Comparison of ENCODE assay signal across 1 cellular context in genomic region chr12:123232807-123233504, GRCh38.
A peak's percentile ranks its signal among the peaks of the same experiment; 100 is the strongest.
TF ChIP-seq lines count a peak whose summit lies in the region.

Gene MPHOSPH9 (minus strand): TSS chr12:123233141. CDS start chr12:123230364, 2,777 bp downstream.
Gene MTRFR (plus strand): TSS chr12:123233436. CDS start chr12:123253675, 20,239 bp downstream.

TF ChIP-seq in HepG2, 621 proteins besides CTCF, POLR2A, EP300 and RAD21 (continued from another document and continues in another):
- TF ChIP-seq AFF4 (CRISPR knock-in tag; IDR thresholded peaks at IDR 0.05) (0 out of 2 replicates have a peak, but pooled peaks have one; percentile 30), AGO1 (IDR thresholded peaks at IDR 0.05; ENCODE audit: low read depth, low read length, poor library complexity, severe bottlenecking) (no peak), ZSCAN9 (CRISPR knock-in tag; IDR thresholded peaks at IDR 0.05; ENCODE audit: borderline replicate concordance) (peak; percentile 39), MEF2D (CRISPR knock-in tag; IDR thresholded peaks at IDR 0.05) (peak; percentile 71), CENPX (CRISPR knock-in tag; IDR thresholded peaks at IDR 0.05) (no peak), USF2 (IDR thresholded peaks at IDR 0.05; ENCODE audit: low read depth, low read length) (peak; percentile 42; the same call in 1 of the 2 replicates), USF2 (CRISPR knock-in tag; IDR thresholded peaks at IDR 0.05; ENCODE audit: borderline replicate concordance) (peak; percentile 63), KDM4B (CRISPR knock-in tag; IDR thresholded peaks at IDR 0.05) (peak; percentile 60), ZNF878 (CRISPR knock-in tag; IDR thresholded peaks at IDR 0.05) (peak; percentile 91), PRDM10 (CRISPR knock-in tag; IDR thresholded peaks at IDR 0.05; ENCODE audit: low read depth) (no peak), KDM6A (CRISPR knock-in tag; IDR thresholded peaks at IDR 0.05; ENCODE audit: low read depth) (no peak), PITX1 (CRISPR knock-in tag; IDR thresholded peaks at IDR 0.05) (no peak), ZNF407 (CRISPR knock-in tag; IDR thresholded peaks at IDR 0.05; ENCODE audit: not compliant biosample characterization) (peak; percentile 86), NKX3-1 (CRISPR knock-in tag; IDR thresholded peaks at IDR 0.05) (peak; percentile 74; the same call in 1 of the 2 replicates), ZNF17 (CRISPR knock-in tag; IDR thresholded peaks at IDR 0.05) (no peak), POLR2AphosphoS5 (IDR thresholded peaks at IDR 0.05; ENCODE audit: low read depth, low read length) (peak; percentile 97), SMARCE1 (IDR thresholded peaks at IDR 0.05; ENCODE audit: borderline replicate concordance) (no peak), MXD4 (CRISPR knock-in tag; IDR thresholded peaks at IDR 0.05) (peak; percentile 86), ARHGAP35 (CRISPR knock-in tag; IDR thresholded peaks at IDR 0.05; ENCODE audit: borderline replicate concordance) (peak; percentile 76), ZNF512 (CRISPR knock-in tag; IDR thresholded peaks at IDR 0.05) (no peak), ZNF234 (CRISPR knock-in tag; conservative IDR thresholded peaks at IDR 0.05) (peak; percentile 85; the same call in 1 of the 2 replicates), BRCA1 (CRISPR knock-in tag; IDR thresholded peaks at IDR 0.05) (0 out of 2 replicates have a peak, but pooled peaks have one; percentile 50), GLMP (CRISPR knock-in tag; IDR thresholded peaks at IDR 0.05; ENCODE audit: borderline replicate concordance) (no peak), SRSF4 (IDR thresholded peaks at IDR 0.05; ENCODE audit: low read depth, low read length, poor library complexity, severe bottlenecking) (no peak), TBX2 (CRISPR knock-in tag; IDR thresholded peaks at IDR 0.05; ENCODE audit: borderline replicate concordance) (peak; percentile 71), ZNF367 (CRISPR knock-in tag; IDR thresholded peaks at IDR 0.05; ENCODE audit: borderline replicate concordance) (no peak), CENPBD1 (CRISPR knock-in tag; IDR thresholded peaks at IDR 0.05; ENCODE audit: borderline replicate concordance, low read depth) (no peak)
